ENCODE assay signal across 8 cellular contexts in genomic region chr15:85312486-85312885, GRCh38.
DNase-seq lines count a peak whose midpoint lies in the region; ATAC-seq and TF ChIP-seq lines count a peak whose summit lies in the region.

No MANE protein-coding gene starts in this region.

- peak; percentile 96 for ATAC-seq in GM21360 (IDR thresholded peaks at IDR 0.05; ENCODE audit: unreplicated experiment)
- peak; percentile 90 for ATAC-seq in HG03439 (IDR thresholded peaks at IDR 0.05; ENCODE audit: unreplicated experiment)
- ATAC-seq in CD8-positive, alpha-beta T cell = no peak

- H3K4me1 ChIP-seq in CD8-positive, alpha-beta T cell (ENCODE audit: insufficient read depth, low read length) = peaks cover 18% of the 10 kb centered on the region

- H3K27ac Mint-ChIP-seq in CD8-positive, alpha-beta T cell = no peak overlapping the region

- no peaks in the 10 kb centered on the region for H3K36me3 Mint-ChIP-seq in CD8-positive, alpha-beta T cell

- H3K4me1 Mint-ChIP-seq in CD8-positive, alpha-beta T cell (ENCODE audit: low read depth) = peaks cover 34% of the 10 kb centered on the region

- H3K4me3 ChIP-seq in fibroblast of villous mesenchyme (ENCODE audit: low read depth, low read length) = no peak overlapping the region
- H3K4me3 ChIP-seq in CD8-positive, alpha-beta T cell (ENCODE audit: low read depth, low read length) = no peak overlapping the region

- H3K9me3 ChIP-seq in CD8-positive, alpha-beta T cell (ENCODE audit: low read length) = no peaks in the 10 kb centered on the region

- CTCF ChIA-PET in CD8-positive, alpha-beta T cell (lab: Charles Lee) = interaction anchor here (0.8 to 2.1 kb wide), 7 partner anchors 10 to 102 kb away, joined by 3 to 14 read pairs (median 3); no protein-coding TSS in a partner anchor

- intact Hi-C loops in CD8-positive, alpha-beta T cell (cut with DNase I, micrococcal nuclease) = no loop called here

- H3K36me3 ChIP-seq in CD8-positive, alpha-beta T cell (ENCODE audit: insufficient read depth, low read length) = no peaks in the 10 kb centered on the region

- no peaks in the 10 kb centered on the region for H3K27me3 ChIP-seq in CD8-positive, alpha-beta T cell (ENCODE audit: insufficient read depth, low read length)

- no peaks in the 10 kb centered on the region for H3K27me3 Mint-ChIP-seq in CD8-positive, alpha-beta T cell (ENCODE audit: low read depth)

- H3K4me3 Mint-ChIP-seq in CD8-positive, alpha-beta T cell = no peak overlapping the region

- H3K9me3 Mint-ChIP-seq in CD8-positive, alpha-beta T cell = peaks cover 6% of the 10 kb centered on the region

- DNase-seq in GM10266 (ENCODE audit: extremely low spot score) (peak; percentile 79), fibroblast of villous mesenchyme (ENCODE audit: low read depth) (peak; percentile 67), NCI-H187 treated with DMSO at 0.1 percent for 48 hours (lab: John Stamatoyannopoulos, UW) (no peak), NCI-H2107 treated with DMSO at 0.1 percent for 48 hours (lab: John Stamatoyannopoulos, UW; ENCODE audit: unreplicated experiment) (no peak), AG20443 (ENCODE audit: low spot score) (no peak)
- no peak for DNase-seq in CD8-positive, alpha-beta T cell

- no peak overlapping the region for H3K27ac ChIP-seq in CD8-positive, alpha-beta T cell (ENCODE audit: low read depth, low read length)

- TF ChIP-seq CTCF in GM10266 (IDR thresholded peaks at IDR 0.05; ENCODE audit: control insufficient read depth, insufficient read depth, low read depth, missing control alignments) (no peak), fibroblast of villous mesenchyme (IDR thresholded peaks at IDR 0.05; ENCODE audit: insufficient read depth, low read depth, low read length) (no peak)
- no peak for TF ChIP-seq CTCF in CD8-positive, alpha-beta T cell (IDR thresholded peaks at IDR 0.05)

- POLR2A ChIA-PET in CD8-positive, alpha-beta T cell (lab: Charles Lee) = interaction anchor here (1.2 to 1.4 kb wide), 2 partner anchors 102 to 128 kb away, joined by 3 read pairs; no protein-coding TSS in a partner anchor

Comparison
In these comparisons a context has a peak if more than half of its experiments do, and no peak if none do; other contexts are left out.
1. DNase-seq: peak in GM10266 (single experiment) and fibroblast of villous mesenchyme (single experiment); none in NCI-H187 treated with DMSO at 0.1 percent for 48 hours (single experiment), CD8-positive, alpha-beta T cell (0 of 7), NCI-H2107 treated with DMSO at 0.1 percent for 48 hours (single experiment) and AG20443 (single experiment).